In genomic region chr3:16399473-16399872, GRCh38 we compare ENCODE assay signal across 8 cellular contexts.
DNase-seq lines count a peak whose midpoint lies in the region; ATAC-seq and TF ChIP-seq lines count a peak whose summit lies in the region.

No MANE protein-coding gene starts in this region.

- 41 to 68% methylated on average over 3 to 6 of the region's 6 CpGs for WGBS in transverse colon (ENCODE audit: low coverage in 1 of 2), 2 donors

- no peak for TF ChIP-seq POLR2A in transverse colon (IDR thresholded peaks at IDR 0.05)

- H3K4me3 ChIP-seq in transverse colon: no peak overlapping the region

- intact Hi-C loops in CD4-positive, alpha-beta T cell (cut with DNase I, micrococcal nuclease): no loop called here
- intact Hi-C loops in activated CD8-positive, alpha-beta T cell treated with anti-CD3 and anti-CD28 coated beads for 36 hours (cut with micrococcal nuclease): no loop called here
- intact Hi-C loops in transverse colon (cut with DNase I; ENCODE audit: low total_unique reads): no loop called here

- peak overlapping the region; percentile 6 for H3K27ac Mint-ChIP-seq in CD4-positive, alpha-beta T cell
- H3K27ac Mint-ChIP-seq in activated CD8-positive, alpha-beta T cell treated with anti-CD3 and anti-CD28 coated beads for 36 hours: peak overlapping the region; percentile 43

- in situ Hi-C loops in transverse colon (cut with MboI; ENCODE audit: low pct_ligation_motif_present in 1 of 4, low pct_unique_long_range_greater_than_20kb in 1 of 4, low sequenced_read_pairs in 3 of 4): no loop called here

- H3K27ac ChIP-seq in CD4-positive, alpha-beta T cell (ENCODE audit: low read depth, low read length): no peak overlapping the region
- peak overlapping the region in 3 of 4 donors; percentile 0 to 45 (median 17) for H3K27ac ChIP-seq in transverse colon

- H3K9me3 Mint-ChIP-seq in CD4-positive, alpha-beta T cell: no peaks in the 10 kb centered on the region
- no peaks in the 10 kb centered on the region for H3K9me3 Mint-ChIP-seq in activated CD8-positive, alpha-beta T cell treated with anti-CD3 and anti-CD28 coated beads for 36 hours

- H3K4me1 ChIP-seq in transverse colon: peaks cover 0 to 6% (median 0%) of the 10 kb centered on the region in 4 donors

- no peaks in the 10 kb centered on the region for H3K36me3 ChIP-seq in transverse colon

- H3K27me3 ChIP-seq in CD4-positive, alpha-beta T cell (ENCODE audit: control insufficient read depth, insufficient read depth, low read length): no peaks in the 10 kb centered on the region
- H3K27me3 ChIP-seq in transverse colon: no peaks in the 10 kb centered on the region

- TF ChIP-seq CTCF in CD4-positive, alpha-beta T cell (IDR thresholded peaks at IDR 0.05): no peak
- no peak for TF ChIP-seq CTCF in activated CD8-positive, alpha-beta T cell treated with anti-CD3 and anti-CD28 coated beads for 36 hours (IDR thresholded peaks at IDR 0.05)
- no peak for TF ChIP-seq CTCF in transverse colon (IDR thresholded peaks at IDR 0.05)

- H3K9me3 ChIP-seq in CD4-positive, alpha-beta T cell (ENCODE audit: control insufficient read depth, low read length): no peaks in the 10 kb centered on the region
- H3K9me3 ChIP-seq in transverse colon: no peaks in the 10 kb centered on the region

- CTCF ChIA-PET in CD4-positive, alpha-beta T cell (lab: Charles Lee): no interaction called here
- CTCF ChIA-PET in activated CD8-positive, alpha-beta T cell treated with anti-CD3 and anti-CD28 coated beads for 36 hours (lab: Charles Lee): interaction anchor here (1.0 to 1.7 kb wide), 2 partner anchors 8 to 131 kb away, joined by 3 to 5 read pairs; no protein-coding TSS in a partner anchor

- no peak for DNase-seq in CD4-positive, alpha-beta T cell
- peak; percentile 54 for DNase-seq in HCEC 1CT
- DNase-seq in activated CD8-positive, alpha-beta T cell treated with anti-CD3 and anti-CD28 coated beads for 36 hours: no peak
- DNase-seq in iPS-NIHi7 (ENCODE audit: extremely low spot score): peak; percentile 64
- no peak for DNase-seq in transverse colon
- DNase-seq in activated CD4-positive, CD25-positive, alpha-beta regulatory T cell treated with anti-CD3 and anti-CD28 coated beads, Interleukin-2, amount 50 U/mL, for 72 hours: no peak

- H3K4me1 Mint-ChIP-seq in CD4-positive, alpha-beta T cell (ENCODE audit: low read depth): peaks cover 50% of the 10 kb centered on the region
- peaks cover 49% of the 10 kb centered on the region for H3K4me1 Mint-ChIP-seq in activated CD8-positive, alpha-beta T cell treated with anti-CD3 and anti-CD28 coated beads for 36 hours (ENCODE audit: low read depth)

- no peak for ATAC-seq in CD4-positive, alpha-beta T cell (ENCODE audit: poor library complexity)
- no peak for ATAC-seq in activated CD8-positive, alpha-beta T cell treated with anti-CD3 and anti-CD28 coated beads for 36 hours
- ATAC-seq in HG03469 (IDR thresholded peaks at IDR 0.05; ENCODE audit: unreplicated experiment): no peak
- no peak for ATAC-seq in HG02970 (IDR thresholded peaks at IDR 0.05; ENCODE audit: low FRiP score, unreplicated experiment)

- POLR2A ChIA-PET in CD4-positive, alpha-beta T cell (lab: Charles Lee): interaction anchor here (1.0 kb wide), 1 partner anchor 22 kb away, joined by 3 read pairs; no protein-coding TSS in a partner anchor
- POLR2A ChIA-PET in activated CD8-positive, alpha-beta T cell treated with anti-CD3 and anti-CD28 coated beads for 36 hours (lab: Charles Lee): interaction anchor here (1.3 to 2.4 kb wide), 2 partner anchors 11 to 116 kb away, joined by 3 to 5 read pairs; no protein-coding TSS in a partner anchor

- peaks cover 53% of the 10 kb centered on the region for H3K36me3 Mint-ChIP-seq in CD4-positive, alpha-beta T cell (ENCODE audit: low read depth)
- peaks cover 63% of the 10 kb centered on the region for H3K36me3 Mint-ChIP-seq in activated CD8-positive, alpha-beta T cell treated with anti-CD3 and anti-CD28 coated beads for 36 hours (ENCODE audit: low read depth)

- no peaks in the 10 kb centered on the region for H3K27me3 Mint-ChIP-seq in CD4-positive, alpha-beta T cell
- H3K27me3 Mint-ChIP-seq in activated CD8-positive, alpha-beta T cell treated with anti-CD3 and anti-CD28 coated beads for 36 hours: no peaks in the 10 kb centered on the region

- H3K4me3 Mint-ChIP-seq in CD4-positive, alpha-beta T cell: no peak overlapping the region
- H3K4me3 Mint-ChIP-seq in activated CD8-positive, alpha-beta T cell treated with anti-CD3 and anti-CD28 coated beads for 36 hours: no peak overlapping the region

- TF ChIP-seq EP300 in transverse colon (IDR thresholded peaks at IDR 0.05; ENCODE audit: low read depth): no peak

Comparison
In these comparisons a context has a peak if more than half of its experiments do, and no peak if none do; other contexts are left out.
1. DNase-seq: peak in HCEC 1CT (single experiment) and iPS-NIHi7 (single experiment); none in CD4-positive, alpha-beta T cell (0 of 10), activated CD8-positive, alpha-beta T cell treated with anti-CD3 and anti-CD28 coated beads for 36 hours (single experiment), transverse colon (single experiment) and activated CD4-positive, CD25-positive, alpha-beta regulatory T cell treated with anti-CD3 and anti-CD28 coated beads, Interleukin-2, amount 50 U/mL, for 72 hours (single experiment).